1 cellular context compared by ENCODE assay signal in genomic region chr6:78867370-78868040, GRCh38.
TF ChIP-seq lines count a peak whose summit lies in the region.

Gene IRAK1BP1, plus strand, starts transcription at chr6:78867551. Its CDS starts 26 bp downstream, at chr6:78867577.

TF ChIP-seq in HEK293, 187 proteins besides CTCF, POLR2A, EP300 and RAD21 (continued from another document):
- TF ChIP-seq ZNF184 (tag by site-specific recombination; IDR thresholded peaks at IDR 0.05) (no peak), SP7 (tag by site-specific recombination; IDR thresholded peaks at IDR 0.05) (peak; percentile 77), ZNF48 (tag by site-specific recombination; IDR thresholded peaks at IDR 0.05) (no peak; the same call in 1 of the 2 replicates), ZNF664 (tag by site-specific recombination; IDR thresholded peaks at IDR 0.05) (peak; percentile 37; the same call in 1 of the 2 replicates), ZNF26 (tag by site-specific recombination; IDR thresholded peaks at IDR 0.05) (no peak), ZNF398 (tag by site-specific recombination; IDR thresholded peaks at IDR 0.05) (peak; percentile 45), ZNF2 (tag by site-specific recombination; IDR thresholded peaks at IDR 0.05) (peak; percentile 96), ZNF449 (tag by site-specific recombination; IDR thresholded peaks at IDR 0.05) (peak; percentile 98), ZNF513 (tag by site-specific recombination; IDR thresholded peaks at IDR 0.05) (no peak), BCL6B (tag by site-specific recombination; IDR thresholded peaks at IDR 0.05) (no peak), GFI1B (tag by site-specific recombination; IDR thresholded peaks at IDR 0.05) (no peak), KLF9 (tag by site-specific recombination; IDR thresholded peaks at IDR 0.05; ENCODE audit: low read depth) (peak; percentile 12; the same call in 1 of the 2 replicates), ZNF768 (tag by site-specific recombination; IDR thresholded peaks at IDR 0.05) (no peak), TRIM28 (IDR thresholded peaks at IDR 0.05; ENCODE audit: borderline replicate concordance, low read length) (peak; percentile 90; the same call in 1 of the 2 replicates), KLF17 (tag by site-specific recombination; IDR thresholded peaks at IDR 0.05) (peak; percentile 64; the same call in 1 of the 2 replicates), ZNF548 (tag by site-specific recombination; IDR thresholded peaks at IDR 0.05) (no peak), ZNF148 (tag by site-specific recombination; IDR thresholded peaks at IDR 0.05; ENCODE audit: borderline replicate concordance) (no peak), ZNF24 (tag by site-specific recombination; IDR thresholded peaks at IDR 0.05) (peak; percentile 71; the same call in 1 of the 2 replicates), ZNF292 (tag by site-specific recombination; IDR thresholded peaks at IDR 0.05; ENCODE audit: borderline replicate concordance, low read depth) (no peak), ZNF366 (tag by site-specific recombination; conservative IDR thresholded peaks at IDR 0.05) (peak; percentile 43; the same call in 1 of the 2 replicates), ZNF707 (tag by site-specific recombination; IDR thresholded peaks at IDR 0.05) (no peak), MEIS1 (CRISPR knock-in tag; IDR thresholded peaks at IDR 0.05; ENCODE audit: borderline replicate concordance) (no peak), MYNN (tag by site-specific recombination; IDR thresholded peaks at IDR 0.05; ENCODE audit: borderline replicate concordance) (peak; percentile 94), ZNF16 (tag by site-specific recombination; IDR thresholded peaks at IDR 0.05; ENCODE audit: low read depth) (no peak), ZFP41 (tag by site-specific recombination; IDR thresholded peaks at IDR 0.05; ENCODE audit: borderline replicate concordance) (no peak), ZNF521 (tag by site-specific recombination; IDR thresholded peaks at IDR 0.05) (no peak), ZNF777 (tag by site-specific recombination; IDR thresholded peaks at IDR 0.05; ENCODE audit: borderline replicate concordance) (peak; percentile 87), ZBTB11 (tag by site-specific recombination; conservative IDR thresholded peaks at IDR 0.05; ENCODE audit: low read depth) (peak; percentile 89), ZNF114 (tag by site-specific recombination; IDR thresholded peaks at IDR 0.05) (no peak), HOXA7 (CRISPR knock-in tag; IDR thresholded peaks at IDR 0.05; ENCODE audit: borderline replicate concordance) (no peak), ZNF10 (tag by site-specific recombination; IDR thresholded peaks at IDR 0.05) (no peak), ZSCAN5A (tag by site-specific recombination; IDR thresholded peaks at IDR 0.05) (peak; percentile 89), KLF7 (tag by site-specific recombination; IDR thresholded peaks at IDR 0.05; ENCODE audit: borderline replicate concordance) (no peak), ELK4 (IDR thresholded peaks at IDR 0.05; ENCODE audit: borderline replicate concordance, low read depth, low read length) (no peak), ZNF610 (tag by site-specific recombination; IDR thresholded peaks at IDR 0.05; ENCODE audit: borderline replicate concordance) (peak; percentile 92), ZNF274 (IDR thresholded peaks at IDR 0.05; ENCODE audit: low read length) (no peak), ZNF274 (tag by site-specific recombination; IDR thresholded peaks at IDR 0.05; ENCODE audit: borderline replicate concordance) (no peak), ZNF549 (tag by site-specific recombination; IDR thresholded peaks at IDR 0.05) (no peak), ZSCAN23 (tag by site-specific recombination; IDR thresholded peaks at IDR 0.05) (no peak), TCF7L2 (IDR thresholded peaks at IDR 0.05; ENCODE audit: borderline replicate concordance, low read depth, low read length) (peak; percentile 79)
